In genomic region chr6:100554228-100554627, GRCh38 we compare ENCODE assay signal across 13 cellular contexts.
DNase-seq lines count a peak whose midpoint lies in the region; ATAC-seq, FAIRE-seq and TF ChIP-seq lines count a peak whose summit lies in the region.
"Had no signal": no experiment of that assay in that cellular context is flagged by ENCODE, and none has a peak within 500 bp of the region (broad histone marks: within the 10 kb centered on the region; RNA-seq: fewer than 3 reads in every experiment).

No MANE protein-coding gene starts in this region.

- no peak for FAIRE-seq in K562 (lab: Jason Lieb, UNC)

- no peak overlapping the region for H2BK120ac ChIP-seq in IMR-90 (ENCODE audit: low read depth, low read length)

- no peak overlapping the region for H3K14ac ChIP-seq in IMR-90 (replicated peaks; ENCODE audit: low read depth, low read length)

- no peak overlapping the region for H2BK15ac ChIP-seq in IMR-90 (ENCODE audit: low read depth, low read length)

- TF ChIP-seq CTCF in IMR-90 (conservative IDR thresholded peaks at IDR 0.05; ENCODE audit: low read depth, low read length) (no peak), K562 (IDR thresholded peaks at IDR 0.05 in 2 of 3, conservative IDR thresholded peaks at IDR 0.05 in 1 of 3; ENCODE audit: insufficient read depth in 2 of 3, low read depth in 1 of 3, low read length in 3 of 3) (no peak), right lobe of liver (IDR thresholded peaks at IDR 0.05) (no peak)

- H3K4me3 ChIP-seq in IMR-90 (ENCODE audit: insufficient read depth, low read depth, low read length) (no peak overlapping the region), K562 (no peak overlapping the region), right lobe of liver (no peak overlapping the region)
- H3K4me3 ChIP-seq: left ventricle myocardium inferior, prostate gland, thoracic aorta had no signal

- in situ Hi-C loops in IMR-90 (cut with MboI; ENCODE audit: low sequenced_read_pairs) (no loop called here), K562 (cut with MboI) (no loop called here)

- TF ChIP-seq POLR2A in IMR-90 (IDR thresholded peaks at IDR 0.05; ENCODE audit: low read depth, low read length) (no peak), K562 (conservative IDR thresholded peaks at IDR 0.05) (no peak), right lobe of liver (IDR thresholded peaks at IDR 0.05) (no peak)

- no peaks in the 10 kb centered on the region for H3K36me3 ChIP-seq in IMR-90 (ENCODE audit: control insufficient read depth, insufficient read depth, low read length)
- no peaks in the 10 kb centered on the region for H3K36me3 ChIP-seq in K562 (ENCODE audit: control insufficient read depth, insufficient read depth, low read length)
- H3K36me3 ChIP-seq in right lobe of liver = no peaks in the 10 kb centered on the region
- H3K36me3 ChIP-seq: left ventricle myocardium inferior, prostate gland, thoracic aorta had no signal

- H2AK9ac ChIP-seq in IMR-90 (replicated peaks; ENCODE audit: low read depth, low read length, poor library complexity) = no peak overlapping the region

- H3K27ac ChIP-seq in IMR-90 (ENCODE audit: insufficient read depth, low read length) (no peak overlapping the region), K562 (ENCODE audit: extremely low read depth, low read depth, low read length) (no peak overlapping the region), right lobe of liver (peak overlapping the region in 1 of 3 donors; percentile 44)
- H3K27ac ChIP-seq: left ventricle myocardium inferior, prostate gland, thoracic aorta had no signal

- no peak for ATAC-seq in IMR-90 (ENCODE audit: low read depth)
- no peak for ATAC-seq in K562
- peak; percentile 97 to 99 (median 98) for ATAC-seq in right lobe of liver
- ATAC-seq in HG03280 (IDR thresholded peaks at IDR 0.05; ENCODE audit: unreplicated experiment) = no peak

- H2BK20ac ChIP-seq in IMR-90 (ENCODE audit: low read depth, low read length) = no peak overlapping the region

- H3K4me2 ChIP-seq in IMR-90 (ENCODE audit: low read depth, low read length) (no peak overlapping the region), K562 (ENCODE audit: insufficient read depth, low read length) (no peak overlapping the region)

- no CpG with 5 or more reads among the region's 5 CpGs for WGBS in IMR-90 (ENCODE audit: extremely low coverage in 2 of 2, insufficient read length in 1 of 2), 2 experiments
- WGBS in K562 (ENCODE audit: insufficient coverage, low coverage, missing lambda C conversion rate) = 66% methylated on average over 5 of the region's 5 CpGs
- 28% methylated on average over 5 of the region's 5 CpGs for WGBS in right lobe of liver (ENCODE audit: insufficient coverage, low coverage, low lambda C conversion rate, missing lambda C conversion rate)

- no peak overlapping the region for H4K5ac ChIP-seq in IMR-90 (ENCODE audit: low read depth, low read length)

- CTCF ChIA-PET in IMR-90 (lab: Yijun Ruan, JAX) (no interaction called here), K562 (lab: Yijun Ruan, JAX; ENCODE audit: low intra/inter-chr PET ratio) (no interaction called here)

- H3K9ac ChIP-seq in IMR-90 (ENCODE audit: low read depth, low read length) = no peak overlapping the region
- no peak overlapping the region for H3K9ac ChIP-seq in K562 (ENCODE audit: insufficient read depth in 1 of 2, low read depth in 2 of 2, low read length in 2 of 2)

- no peak overlapping the region for H2AK5ac ChIP-seq in IMR-90 (ENCODE audit: low read depth, low read length)

- H3K4ac ChIP-seq in IMR-90 (ENCODE audit: low read depth, low read length) = no peak overlapping the region

- H4K91ac ChIP-seq in IMR-90 (ENCODE audit: insufficient read depth, low read depth, low read length) = no peak overlapping the region

- dilution Hi-C loops in IMR-90 (cut with HindIII; ENCODE audit: low sequenced_read_pairs, unreplicated experiment) = no loop called here

- DNase-seq in DMS53 (lab: John Stamatoyannopoulos, UW) = peak; percentile 43
- DNase-seq in IMR-90 = no peak
- DNase-seq in K562 (ENCODE audit: extremely low read depth in 1 of 4, low spot score in 3 of 4) = no peak
- DNase-seq in right lobe of liver = no peak
- DNase-seq in NCI-H446 (lab: John Stamatoyannopoulos, UW) = no peak
- DNase-seq in activated effector memory CD4-positive, alpha-beta T cell treated with Interleukin-2 at 50 U/mL for 16 hours = no peak
- DNase-seq: activated CD4-positive, alpha-beta T cell treated with anti-CD3 and anti-CD28 coated beads, Interleukin-2, amount 50 U/mL, for 4 hours; amygdala; glutamatergic neuron; left ventricle myocardium inferior had no signal

- POLR2A ChIA-PET in IMR-90 (lab: Charles Lee; ENCODE audit: unreplicated experiment) (no interaction called here), K562 (lab: Yijun Ruan, JAX) (no interaction called here)

- H3K56ac ChIP-seq in IMR-90 (ENCODE audit: extremely low read depth, insufficient read depth, low read length) = no peak overlapping the region

- no peak overlapping the region for H3K18ac ChIP-seq in IMR-90 (ENCODE audit: low read depth, low read length)

- no peak overlapping the region for H3K23ac ChIP-seq in IMR-90 (ENCODE audit: low read depth, low read length)

- H4K8ac ChIP-seq in IMR-90 (ENCODE audit: low read depth in 2 of 2, low read length in 2 of 2) = no peak overlapping the region

- H3K9me1 ChIP-seq in IMR-90 (ENCODE audit: insufficient read depth, low read length) (no peaks in the 10 kb centered on the region), K562 (ENCODE audit: control insufficient read depth, insufficient read depth, low read length) (no peaks in the 10 kb centered on the region)

- H3K4me1 ChIP-seq in IMR-90 (ENCODE audit: control insufficient read depth, insufficient read depth, low read length) (0 out of 2 replicates have a peak, but pooled peaks cover 1% of the 10 kb centered on the region), K562 (replicated peaks in 1 of 2; ENCODE audit: control insufficient read depth in 2 of 2, insufficient read depth in 2 of 2, low read length in 2 of 2) (no peaks in the 10 kb centered on the region), right lobe of liver (peaks cover 0 to 8% (median 0%) of the 10 kb centered on the region in 4 donors)
- H3K4me1 ChIP-seq: left ventricle myocardium inferior, prostate gland had no signal

- BruUV-seq in IMR-90 (replicated peaks; lab: Mats Ljungman, UMichigan) (no TSS peak), K562 (replicated peaks; lab: Mats Ljungman, UMichigan) (no TSS peak)

- no peaks in the 10 kb centered on the region for H3K79me2 ChIP-seq in K562 (ENCODE audit: control insufficient read depth, insufficient read depth, low read length)

- H3K9me3 ChIP-seq in IMR-90 (ENCODE audit: control insufficient read depth, insufficient read depth, low read length) = no peaks in the 10 kb centered on the region
- H3K9me3 ChIP-seq in K562 (replicated peaks; ENCODE audit: control insufficient read depth, insufficient read depth, low read depth, low read length) = no peaks in the 10 kb centered on the region
- H3K9me3 ChIP-seq in right lobe of liver = no peaks in the 10 kb centered on the region
- H3K9me3 ChIP-seq: left ventricle myocardium inferior, prostate gland, thoracic aorta had no signal

- H4K20me1 ChIP-seq in IMR-90 (ENCODE audit: insufficient read depth, low read length) (no peaks in the 10 kb centered on the region; the same call in 1 of the 2 replicates), K562 (replicated peaks; ENCODE audit: control insufficient read depth, insufficient read depth, low read length) (no peaks in the 10 kb centered on the region)

- H3K27me3 ChIP-seq in IMR-90 (ENCODE audit: control insufficient read depth, insufficient read depth, low read length) (no peaks in the 10 kb centered on the region), K562 (ENCODE audit: control insufficient read depth in 2 of 2, insufficient read depth in 2 of 2, low read length in 2 of 2) (no peaks in the 10 kb centered on the region), right lobe of liver (no peaks in the 10 kb centered on the region)

- H2AFZ ChIP-seq in IMR-90 (replicated peaks; ENCODE audit: low read length, poor library complexity) (no peak overlapping the region), K562 (ENCODE audit: low read depth, low read length) (no peak overlapping the region)

- no peaks in the 10 kb centered on the region; a peak in 1 of 4 replicates for H3K79me1 ChIP-seq in IMR-90 (ENCODE audit: low read depth in 1 of 2, low read length in 2 of 2)

- intact Hi-C loops in IMR-90 (cut with micrococcal nuclease) (no loop called here), K562 (cut with micrococcal nuclease) (no loop called here), right lobe of liver (cut with DNase I) (no loop called here)

- TF ChIP-seq RAD21 in IMR-90 (IDR thresholded peaks at IDR 0.05; ENCODE audit: low read length) (no peak), K562 (CRISPR knock-in tag; conservative IDR thresholded peaks at IDR 0.05 in 1 of 2, IDR thresholded peaks at IDR 0.05 in 1 of 2) (no peak)

- no peak overlapping the region for H2BK5ac ChIP-seq in IMR-90 (ENCODE audit: low read depth, low read length, poor library complexity, severe bottlenecking)

- no peak for TF ChIP-seq EP300 in K562 (IDR thresholded peaks at IDR 0.05; ENCODE audit: low read length)

TF ChIP-seq in IMR-90, 13 proteins besides CTCF, POLR2A, EP300 and RAD21:
- TF ChIP-seq BHLHE40 (IDR thresholded peaks at IDR 0.05; ENCODE audit: low read depth, low read length) (no peak), CEBPB (IDR thresholded peaks at IDR 0.05; ENCODE audit: low read depth, low read length) (peak; percentile 93)

TF ChIP-seq in K562, 482 proteins besides CTCF, POLR2A, EP300 and RAD21 (continues in another document):
- TF ChIP-seq CBX2 (IDR thresholded peaks at IDR 0.05; ENCODE audit: insufficient read depth, low read length, poor library complexity, severe bottlenecking) (no peak), ELK3 (CRISPR knock-in tag; IDR thresholded peaks at IDR 0.05) (no peak), DACH1 (IDR thresholded peaks at IDR 0.05; ENCODE audit: partially characterized antibody) (no peak), RBM14 (IDR thresholded peaks at IDR 0.05; ENCODE audit: borderline replicate concordance, insufficient read depth, low read depth, low read length) (no peak), CEBPB (tag; IDR thresholded peaks at IDR 0.05) (peak; percentile 81)

Comparison
In these comparisons a context has a peak if more than half of its experiments do, and no peak if none do; other contexts are left out.
1. ATAC-seq: peak in right lobe of liver (4 of 4); none in IMR-90 (single experiment), K562 (single experiment) and HG03280 (single experiment).